13 cellular contexts compared by ENCODE assay signal in genomic region chr14:69481815-69482568, GRCh38. TPM values are rescaled to one million over a fixed set of nuclear protein-coding genes. Genes with fewer than 3 reads are reported as not detected.
DNase-seq lines count a peak whose midpoint lies in the region; ATAC-seq, FAIRE-seq and TF ChIP-seq lines count a peak whose summit lies in the region.
"Had no signal": no experiment of that assay in that cellular context is flagged by ENCODE, and none has a peak within 500 bp of the region (broad histone marks: within the 10 kb centered on the region; RNA-seq: fewer than 3 reads in every experiment).

No MANE protein-coding gene starts in this region.

- no peak overlapping the region for H4K8ac ChIP-seq in H1 (ENCODE audit: extremely low read depth, insufficient read depth, low read length)

- peaks cover 0 to 5% (median 3%) of the 10 kb centered on the region in 4 experiments; a peak in 1 of 7 replicates for H3K4me1 ChIP-seq in H1 (replicated peaks in 1 of 4; ENCODE audit: control insufficient read depth in 3 of 4, insufficient read depth in 4 of 4, low read length in 3 of 4)
- peaks cover 14 to 21% (median 20%) of the 10 kb centered on the region in 4 donors for H3K4me1 ChIP-seq in esophagus muscularis mucosa

- no peak overlapping the region for H2BK15ac ChIP-seq in H1 (ENCODE audit: low read length)

- peaks cover 19% of the 10 kb centered on the region for H3K23me2 ChIP-seq in H1 (ENCODE audit: low read depth, low read length)

- TF ChIP-seq RAD21 in H1 (IDR thresholded peaks at IDR 0.05 in 1 of 2, conservative IDR thresholded peaks at IDR 0.05 in 1 of 2; ENCODE audit: low read depth in 2 of 2, low read length in 2 of 2): no peak

- peaks cover 0 to 1% of the 10 kb centered on the region in 2 experiments for H4K20me1 ChIP-seq in H1 (replicated peaks in 1 of 2; ENCODE audit: control insufficient read depth in 1 of 2, insufficient read depth in 2 of 2, low read length in 2 of 2)

- peak; percentile 85 for ATAC-seq in GM18517 (IDR thresholded peaks at IDR 0.05; ENCODE audit: unreplicated experiment)
- peak; percentile 97 for ATAC-seq in GM21529 (IDR thresholded peaks at IDR 0.05; ENCODE audit: unreplicated experiment)
- ATAC-seq in HG03442 (IDR thresholded peaks at IDR 0.05; ENCODE audit: unreplicated experiment): peak; percentile 88

- TF ChIP-seq POLR2A in H1 (IDR thresholded peaks at IDR 0.05; ENCODE audit: control extremely low read depth in 1 of 2, low read depth in 2 of 2, low read length in 2 of 2) (no peak), esophagus muscularis mucosa (IDR thresholded peaks at IDR 0.05; ENCODE audit: low read depth) (no peak)

- H3K14ac ChIP-seq in H1 (ENCODE audit: insufficient read length): no peak overlapping the region

- 0 out of 2 replicates have a peak overlapping the region, but pooled peaks have one; percentile 37 for H2BK20ac ChIP-seq in H1 (ENCODE audit: low read length)

- H3K18ac ChIP-seq in H1 (ENCODE audit: extremely low read depth, low read length): no peak overlapping the region; the same call in 1 of the 2 replicates

- no peaks in the 10 kb centered on the region for H3K79me2 ChIP-seq in H1 (ENCODE audit: control insufficient read depth in 1 of 2, insufficient read depth in 2 of 2, low read length in 2 of 2)

- no peak overlapping the region for H4K5ac ChIP-seq in H1 (ENCODE audit: insufficient read length, low read depth, low read length)

- H3K9me3 ChIP-seq in H1 (ENCODE audit: insufficient read depth in 2 of 2, low read depth in 1 of 2, low read length in 1 of 2) (no peaks in the 10 kb centered on the region), esophagus muscularis mucosa (no peaks in the 10 kb centered on the region)
- H3K9me3 ChIP-seq: transverse colon had no signal

- H3K79me1 ChIP-seq in H1 (ENCODE audit: low read depth, low read length): no peaks in the 10 kb centered on the region

- H3K23ac ChIP-seq in H1 (ENCODE audit: insufficient read length): no peak overlapping the region

- H3K4me3 ChIP-seq in H1 (ENCODE audit: extremely low read depth in 1 of 4, insufficient read depth in 2 of 4, low read depth in 3 of 4, low read length in 4 of 4) (no peak overlapping the region), esophagus muscularis mucosa (no peak overlapping the region)
- H3K4me3 ChIP-seq: transverse colon had no signal

- TF ChIP-seq EP300 in H1 (IDR thresholded peaks at IDR 0.05; ENCODE audit: borderline replicate concordance in 1 of 2, low read depth in 2 of 2, low read length in 2 of 2) (no peak), esophagus muscularis mucosa (IDR thresholded peaks at IDR 0.05) (no peak)

- no peak overlapping the region for H2BK120ac ChIP-seq in H1 (replicated peaks; ENCODE audit: low read depth, low read length)

- 74% methylated on average over 5 of the region's 5 CpGs; no CpG with 5 or more reads in 1 of the 2 experiments for WGBS in H1 (ENCODE audit: extremely low coverage in 1 of 2, insufficient coverage in 1 of 2, insufficient read length in 1 of 2, insufficient replicate concordance in 2 of 2, low coverage in 1 of 2, low lambda C conversion rate in 2 of 2, missing lambda C conversion rate in 1 of 2), 2 experiments
- WGBS in esophagus muscularis mucosa: 82% methylated on average over 5 of the region's 5 CpGs

- H3K4ac ChIP-seq in H1 (replicated peaks; ENCODE audit: insufficient read length, low read depth, low read length): no peak overlapping the region

- FAIRE-seq in H1 (lab: Jason Lieb, UNC): no peak
- FAIRE-seq: kidney, small intestine had no signal

- no peak overlapping the region for H2BK12ac ChIP-seq in H1 (ENCODE audit: low read depth, low read length)

- no peak overlapping the region for H4K91ac ChIP-seq in H1 (replicated peaks; ENCODE audit: insufficient read length, low read length)

- DNase-seq in H1 (ENCODE audit: low read depth in 1 of 2, low spot score in 2 of 2): no peak
- no peak for DNase-seq in globus pallidus (ENCODE audit: low spot score)
- DNase-seq in retina: no peak
- no peak for DNase-seq in esophagus muscularis mucosa (ENCODE audit: extremely low spot score)
- DNase-seq in AML-193 (lab: John Stamatoyannopoulos, UW): no peak
- DNase-seq: cortex of kidney, kidney, NCI-H69, small intestine, transverse colon had no signal

- no peak overlapping the region for H2AFZ ChIP-seq in H1 (ENCODE audit: low read length)

- H3K36me3 ChIP-seq in H1 (ENCODE audit: control insufficient read depth in 2 of 4, insufficient read depth in 4 of 4, low read length in 3 of 4) (no peaks in the 10 kb centered on the region), esophagus muscularis mucosa (no peaks in the 10 kb centered on the region)
- H3K36me3 ChIP-seq: transverse colon had no signal

- POLR2A ChIA-PET in H1 (lab: Charles Lee; ENCODE audit: partially characterized antibody): no interaction called here

- H3K27me3 ChIP-seq in H1 (replicated peaks in 1 of 4; ENCODE audit: control insufficient read depth in 3 of 4, extremely low read depth in 1 of 4, insufficient read depth in 3 of 4, low read length in 3 of 4): peaks cover 30 to 52% (median 45%) of the 10 kb centered on the region in 4 experiments
- H3K27me3 ChIP-seq in esophagus muscularis mucosa: peaks cover 0 to 73% (median 26%) of the 10 kb centered on the region in 4 donors

- H3K56ac ChIP-seq in H1 (replicated peaks; ENCODE audit: insufficient read length, low read depth, low read length): no peak overlapping the region

- H3K27ac ChIP-seq in H1 (ENCODE audit: low read depth, low read length): no peak overlapping the region
- H3K27ac ChIP-seq in esophagus muscularis mucosa (replicated peaks in 1 of 4): no peak overlapping the region
- H3K27ac ChIP-seq: transverse colon had no signal

- H2BK5ac ChIP-seq in H1 (ENCODE audit: low read depth, low read length): no peak overlapping the region

- no peak overlapping the region for H2AK5ac ChIP-seq in H1 (ENCODE audit: low read depth, low read length)

- H3K9ac ChIP-seq in H1 (replicated peaks in 1 of 4; ENCODE audit: extremely low read depth in 1 of 4, low read depth in 3 of 4, low read length in 3 of 4): no peak overlapping the region; a peak in 1 of 7 replicates

- CTCF ChIA-PET in H1 (lab: Charles Lee; ENCODE audit: partially characterized antibody): interaction anchor here (0.6 to 1.5 kb wide), 5 partner anchors 11 to 92 kb away, joined by 3 to 4 read pairs (median 3); no protein-coding TSS in a partner anchor

- TF ChIP-seq CTCF in H1 (IDR thresholded peaks at IDR 0.05; ENCODE audit: control extremely low read depth in 1 of 3, insufficient read depth in 1 of 3, low read depth in 1 of 3, low read length in 3 of 3): no peak
- TF ChIP-seq CTCF in esophagus muscularis mucosa (IDR thresholded peaks at IDR 0.05): no peak

- no peak overlapping the region for H3K4me2 ChIP-seq in H1 (ENCODE audit: insufficient read depth in 1 of 2, low read depth in 2 of 2, low read length in 2 of 2)

- intact Hi-C loops in esophagus muscularis mucosa (cut with DNase I): no loop called here

TF ChIP-seq in H1, 55 proteins besides CTCF, POLR2A, EP300 and RAD21:
- TF ChIP-seq SP4 (IDR thresholded peaks at IDR 0.05; ENCODE audit: low read length) (no peak), MAFK (IDR thresholded peaks at IDR 0.05; ENCODE audit: low read depth, low read length) (peak; percentile 59), CBX5 (IDR thresholded peaks at IDR 0.05; ENCODE audit: low read depth, low read length) (no peak)

RNA-seq across cellular contexts. Expression of gene PLEKHD1, which starts 2.5 kb away (rescaled TPM):
- 0.48 and 0.67 TPM in 2 replicates for total RNA-seq in H1 (2021; fragmentation: NEBNext Ultra II Directional; extraction: Animal tissue kit (Norgen Biotek cat#: 25700))
- polyA plus RNA-seq in H1 (2011; rRNA removed): 0.24 and 0.42 TPM in 2 replicates
- polyA plus RNA-seq in H1 (2011; cell fraction: cytosol; rRNA removed): 0.54 TPM
- polyA plus RNA-seq in H1 (2011; cell fraction: nucleus; rRNA removed): 0.97 TPM
- 0.60 to 0.72 TPM (median 0.70 TPM) in 4 replicates for polyA plus RNA-seq in H1 (2012, experiment 1 of 2)
- polyA plus RNA-seq in H1 (2012, experiment 2 of 2): 0.30 TPM
- 0.41 TPM for polyA plus RNA-seq in H1 (2013, experiment 1 of 2)
- 0.42 TPM for polyA plus RNA-seq in H1 (2013, experiment 2 of 2)
- polyA minus RNA-seq in H1 (2011; rRNA and poly(A)+ RNA removed): 0.29 and 0.54 TPM in 2 replicates
- polyA minus RNA-seq in H1 (2011; cell fraction: cytosol; rRNA and poly(A)+ RNA removed): not detected
- 1.00 TPM for polyA minus RNA-seq in H1 (2011; cell fraction: nucleus; rRNA and poly(A)+ RNA removed)
- under 1 TPM in 1 of 4 donors, not detected in 3; 0.17 TPM for total RNA-seq in esophagus muscularis mucosa
